ENCODE assay signal across 15 cellular contexts in the genomic region with DNA sequence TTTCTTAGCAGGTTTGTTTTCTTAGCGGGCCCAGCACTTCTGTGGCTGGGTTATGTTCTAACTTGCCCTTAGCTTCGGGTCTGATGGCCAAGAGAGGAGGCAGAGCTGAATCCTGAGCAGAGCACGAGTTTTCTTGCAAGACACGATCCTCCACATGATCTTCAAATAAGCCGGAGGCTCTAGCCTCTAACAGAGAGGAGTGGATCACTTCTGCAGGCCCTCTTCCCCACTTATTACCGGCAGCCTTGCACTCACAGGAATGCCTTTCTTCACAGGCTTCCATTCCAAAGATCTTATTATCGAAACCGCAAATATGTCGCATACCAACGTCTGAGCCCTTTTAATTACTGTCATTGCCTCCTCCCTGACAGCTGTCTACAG.
DNase-seq lines count a peak whose midpoint lies in the region; ATAC-seq, FAIRE-seq and TF ChIP-seq lines count a peak whose summit lies in the region.
"Had no signal": no experiment of that assay in that cellular context is flagged by ENCODE, and none has a peak within 500 bp of the region (broad histone marks: within the 10 kb centered on the region; RNA-seq: fewer than 3 reads in every experiment).

No MANE protein-coding gene starts in this region.

- H3K9me3 Mint-ChIP-seq in GM23338 (peaks cover 2% of the 10 kb centered on the region; the same call in 1 of the 3 replicates), astrocyte (ENCODE audit: unreplicated experiment) (no peaks in the 10 kb centered on the region)
- H3K9me3 Mint-ChIP-seq: activated T-helper 2 cell treated with anti-CD3 and anti-CD28 coated beads, Interferon-gamma antibody, Interleukin-2, Interleukin-4, amounts not matched to agents 10 μg/mL and 5 μg/mL and 100 μg/mL, durations not matched to agents 14 hours and 24 hours and 36 hours; stimulated activated naive CD8-positive, alpha-beta T cell treated with anti-CD3 and anti-CD28 coated beads, Interleukin-15, amount 100 ng/mL, for 72 hours had no signal

- H4K20me1 ChIP-seq in GM23338 (replicated peaks; ENCODE audit: insufficient read depth) (no peaks in the 10 kb centered on the region; the same call in 1 of the 2 replicates), astrocyte (ENCODE audit: insufficient read depth, low read length) (no peaks in the 10 kb centered on the region)

- H3K4me3 ChIP-seq in GM23338 = no peak overlapping the region
- no peak overlapping the region for H3K4me3 ChIP-seq in astrocyte (ENCODE audit: insufficient read depth, low read depth, low read length)
- H3K4me3 ChIP-seq in prostate gland = no peak overlapping the region
- no peak overlapping the region for H3K4me3 ChIP-seq in BE2C (ENCODE audit: low read depth, low read length)
- H3K4me3 ChIP-seq: adrenal gland, vagina had no signal

- peak; percentile 24 for ATAC-seq in GM23338
- peak; percentile 78 for ATAC-seq in foreskin keratinocyte
- ATAC-seq: stimulated activated naive CD8-positive, alpha-beta T cell treated with anti-CD3 and anti-CD28 coated beads, Interleukin-15, amount 100 ng/mL, for 72 hours had no signal

- no peak overlapping the region for H3K4me2 ChIP-seq in GM23338
- H3K4me2 ChIP-seq in astrocyte (ENCODE audit: low read length) = no peak overlapping the region

- H3K4me1 Mint-ChIP-seq in GM23338 (peaks cover 6% of the 10 kb centered on the region), astrocyte (ENCODE audit: low read depth, unreplicated experiment) (peaks cover 14% of the 10 kb centered on the region)
- H3K4me1 Mint-ChIP-seq: stimulated activated naive CD8-positive, alpha-beta T cell treated with anti-CD3 and anti-CD28 coated beads, Interleukin-15, amount 100 ng/mL, for 72 hours had no signal

- no peaks in the 10 kb centered on the region for H3K9me2 ChIP-seq in GM23338 (ENCODE audit: insufficient read depth)

- H3K79me2 ChIP-seq in GM23338 (replicated peaks; ENCODE audit: insufficient read depth) (no peaks in the 10 kb centered on the region), astrocyte (ENCODE audit: insufficient read depth, low read length) (no peaks in the 10 kb centered on the region)

- H3K36me3 Mint-ChIP-seq in GM23338 (ENCODE audit: low read depth) = no peaks in the 10 kb centered on the region
- H3K36me3 Mint-ChIP-seq in astrocyte (ENCODE audit: low read depth, unreplicated experiment) = no peaks in the 10 kb centered on the region

- WGBS in prostate gland = 47% methylated on average over 10 of the region's 10 CpGs

- TF ChIP-seq POLR2A in prostate gland (IDR thresholded peaks at IDR 0.05) = no peak

- FAIRE-seq in astrocyte (lab: Jason Lieb, UNC) = no peak
- FAIRE-seq: endometrium had no signal

- no peaks in the 10 kb centered on the region for H3F3A ChIP-seq in GM23338 (replicated peaks; ENCODE audit: low read depth)

- H3K27ac ChIP-seq in GM23338 (ENCODE audit: low read depth) (no peak overlapping the region), astrocyte (ENCODE audit: low read depth, low read length) (no peak overlapping the region), foreskin keratinocyte (no peak overlapping the region), prostate gland (no peak overlapping the region)
- H3K27ac ChIP-seq: adrenal gland, vagina had no signal

- intact Hi-C loops in prostate gland (cut with DNase I) = no loop called here

- H3K4me3 Mint-ChIP-seq in GM23338 (no peak overlapping the region), astrocyte (ENCODE audit: unreplicated experiment) (no peak overlapping the region)
- H3K4me3 Mint-ChIP-seq: stimulated activated naive CD8-positive, alpha-beta T cell treated with anti-CD3 and anti-CD28 coated beads, Interleukin-15, amount 100 ng/mL, for 72 hours had no signal

- TF ChIP-seq CTCF in GM23338 (conservative IDR thresholded peaks at IDR 0.05; ENCODE audit: low read depth in 2 of 2) (0 out of 4 replicates have a peak, but pooled peaks of 1 of the 2 experiments have one; percentile 1), astrocyte (IDR thresholded peaks at IDR 0.05; ENCODE audit: insufficient read depth, low read depth, low read length) (no peak), foreskin keratinocyte (conservative IDR thresholded peaks at IDR 0.05) (no peak), prostate gland (IDR thresholded peaks at IDR 0.05) (no peak), BE2C (IDR thresholded peaks at IDR 0.05; ENCODE audit: low read depth, low read length) (no peak)

- peak overlapping the region; percentile 50; the same call in 1 of the 2 replicates for H3K27ac Mint-ChIP-seq in GM23338
- peak overlapping the region; percentile 67 for H3K27ac Mint-ChIP-seq in astrocyte (ENCODE audit: unreplicated experiment)
- H3K27ac Mint-ChIP-seq: activated T-helper 2 cell treated with anti-CD3 and anti-CD28 coated beads, Interferon-gamma antibody, Interleukin-2, Interleukin-4, amounts not matched to agents 10 μg/mL and 5 μg/mL and 100 μg/mL, durations not matched to agents 14 hours and 24 hours and 36 hours; stimulated activated naive CD8-positive, alpha-beta T cell treated with anti-CD3 and anti-CD28 coated beads, Interleukin-15, amount 100 ng/mL, for 72 hours had no signal

- H3K36me3 ChIP-seq in GM23338 (ENCODE audit: insufficient read depth) (no peaks in the 10 kb centered on the region), astrocyte (ENCODE audit: insufficient read depth, low read length) (no peaks in the 10 kb centered on the region), prostate gland (no peaks in the 10 kb centered on the region), BE2C (no peaks in the 10 kb centered on the region)
- H3K36me3 ChIP-seq: adrenal gland, vagina had no signal

- no peaks in the 10 kb centered on the region for H3K4me1 ChIP-seq in GM23338 (ENCODE audit: insufficient read depth)
- H3K4me1 ChIP-seq in astrocyte (ENCODE audit: insufficient read depth, low read length) = no peaks in the 10 kb centered on the region
- H3K4me1 ChIP-seq in foreskin keratinocyte = peaks cover 16% of the 10 kb centered on the region
- H3K4me1 ChIP-seq in prostate gland (replicated peaks) = no peaks in the 10 kb centered on the region
- no peaks in the 10 kb centered on the region for H3K4me1 ChIP-seq in BE2C
- H3K4me1 ChIP-seq: adrenal gland, vagina had no signal

- no peak for DNase-seq in GM23338 (ENCODE audit: low spot score)
- DNase-seq in astrocyte (ENCODE audit: low read depth) = peak; percentile 49
- peak; percentile 73 to 86 for DNase-seq in foreskin keratinocyte
- peak; percentile 58 for DNase-seq in prostate gland (ENCODE audit: low spot score)
- DNase-seq in GM19238 (ENCODE audit: insufficient read length, low spot score) = no peak
- no peak for DNase-seq in BE2C
- no peak for DNase-seq in stimulated activated CD4-positive, alpha-beta T cell treated with anti-CD3 and anti-CD28 coated beads, Interleukin-4, amount 100 ng/mL, for 24 hours
- DNase-seq in GM19240 (ENCODE audit: insufficient read length, low spot score) = no peak
- DNase-seq: adrenal gland; NCI-H1930; NCI-H510A; stimulated activated naive CD8-positive, alpha-beta T cell treated with anti-CD3 and anti-CD28 coated beads, Interleukin-15, amount 100 ng/mL, for 72 hours had no signal

- no peak overlapping the region for H3K9ac ChIP-seq in astrocyte (ENCODE audit: low read length)

- H3K9me3 ChIP-seq in astrocyte (ENCODE audit: insufficient read depth, low read depth, low read length) (no peaks in the 10 kb centered on the region), prostate gland (no peaks in the 10 kb centered on the region), BE2C (no peaks in the 10 kb centered on the region)
- H3K9me3 ChIP-seq: adrenal gland, vagina had no signal

- peak overlapping the region; percentile 5; the same call in 1 of the 2 replicates for H2AFZ ChIP-seq in GM23338
- no peak overlapping the region for H2AFZ ChIP-seq in astrocyte (ENCODE audit: low read depth, low read length)

- H3K27me3 ChIP-seq in GM23338 (ENCODE audit: insufficient read depth) (no peaks in the 10 kb centered on the region), astrocyte (ENCODE audit: insufficient read depth, low read length) (no peaks in the 10 kb centered on the region), foreskin keratinocyte (no peaks in the 10 kb centered on the region), prostate gland (replicated peaks; ENCODE audit: insufficient read depth) (no peaks in the 10 kb centered on the region), BE2C (no peaks in the 10 kb centered on the region)
- H3K27me3 ChIP-seq: vagina had no signal

- H3K27me3 Mint-ChIP-seq in GM23338 (ENCODE audit: insufficient read depth, low read depth, poor library complexity) = peaks cover 7% of the 10 kb centered on the region
- H3K27me3 Mint-ChIP-seq in astrocyte (ENCODE audit: low read depth, unreplicated experiment) = peaks cover 10% of the 10 kb centered on the region
- H3K27me3 Mint-ChIP-seq: stimulated activated naive CD8-positive, alpha-beta T cell treated with anti-CD3 and anti-CD28 coated beads, Interleukin-15, amount 100 ng/mL, for 72 hours had no signal

TF ChIP-seq in GM23338, 12 proteins besides CTCF, POLR2A, EP300 and RAD21 (continues in another document):
- TF ChIP-seq NANOG (IDR thresholded peaks at IDR 0.05; ENCODE audit: borderline replicate concordance) = no peak

Comparison
In these comparisons a context has a peak if more than half of its experiments do, and no peak if none do; other contexts are left out.
1. DNase-seq: peak in astrocyte (single experiment), foreskin keratinocyte (2 of 2) and prostate gland (single experiment); none in GM23338 (single experiment), GM19238 (single experiment), BE2C (single experiment), stimulated activated CD4-positive, alpha-beta T cell treated with anti-CD3 and anti-CD28 coated beads, Interleukin-4, amount 100 ng/mL, for 24 hours (single experiment) and GM19240 (single experiment).